Comparison of ENCODE assay signal across 14 cellular contexts in genomic region chr1:110605446-110605845, GRCh38. TPM values are rescaled to one million over a fixed set of nuclear protein-coding genes. Genes with fewer than 3 reads are reported as not detected.
DNase-seq lines count a peak whose midpoint lies in the region; ATAC-seq, FAIRE-seq and TF ChIP-seq lines count a peak whose summit lies in the region.
"Had no signal": no experiment of that assay in that cellular context is flagged by ENCODE, and none has a peak within 500 bp of the region (broad histone marks: within the 10 kb centered on the region; RNA-seq: fewer than 3 reads in every experiment).

No MANE protein-coding gene starts in this region.

- H3K4me3 ChIP-seq in astrocyte (ENCODE audit: insufficient read depth, low read depth, low read length), result no peak overlapping the region

- FAIRE-seq in astrocyte (lab: Jason Lieb, UNC) (no peak), frontal cortex (lab: Jason Lieb, UNC) (no peak)
- FAIRE-seq: keratinocyte had no signal

- no peaks in the 10 kb centered on the region for H3K9me3 ChIP-seq in astrocyte (ENCODE audit: insufficient read depth, low read depth, low read length)

- H3K79me2 ChIP-seq in astrocyte (ENCODE audit: insufficient read depth, low read length), result no peaks in the 10 kb centered on the region

- H3K36me3 ChIP-seq in astrocyte (ENCODE audit: insufficient read depth, low read length), result no peaks in the 10 kb centered on the region

- peaks cover 2% of the 10 kb centered on the region for H3K36me3 Mint-ChIP-seq in activated T-cell treated with anti-CD3 and anti-CD28 coated beads, Interleukin-2, amount 50 U/mL, for 4 hours (ENCODE audit: insufficient read depth)
- H3K36me3 Mint-ChIP-seq in activated T-cell treated with anti-CD3 and anti-CD28 coated beads, Interleukin-2, amount 50 U/mL, for 24 hours (ENCODE audit: low read depth), result no peaks in the 10 kb centered on the region
- H3K36me3 Mint-ChIP-seq in astrocyte (ENCODE audit: low read depth, unreplicated experiment), result no peaks in the 10 kb centered on the region
- no peaks in the 10 kb centered on the region for H3K36me3 Mint-ChIP-seq in memory B cell

- H3K27ac ChIP-seq in astrocyte (ENCODE audit: low read depth, low read length) (no peak overlapping the region), substantia nigra (ENCODE audit: low read depth, low read length, poor library complexity, severe bottlenecking) (peak overlapping the region; percentile 84)

- no peak for TF ChIP-seq CTCF in astrocyte (IDR thresholded peaks at IDR 0.05; ENCODE audit: insufficient read depth, low read depth, low read length)

- H4K20me1 ChIP-seq in astrocyte (ENCODE audit: insufficient read depth, low read length), result no peaks in the 10 kb centered on the region

- H3K4me1 Mint-ChIP-seq in activated T-cell treated with anti-CD3 and anti-CD28 coated beads, Interleukin-2, amount 50 U/mL, for 4 hours (ENCODE audit: low read depth), result peaks cover 17% of the 10 kb centered on the region
- H3K4me1 Mint-ChIP-seq in activated T-cell treated with anti-CD3 and anti-CD28 coated beads, Interleukin-2, amount 50 U/mL, for 24 hours (ENCODE audit: low read depth), result peaks cover 17% of the 10 kb centered on the region
- H3K4me1 Mint-ChIP-seq in astrocyte (ENCODE audit: low read depth, unreplicated experiment), result peaks cover 9% of the 10 kb centered on the region
- peaks cover 10% of the 10 kb centered on the region for H3K4me1 Mint-ChIP-seq in memory B cell

- no peaks in the 10 kb centered on the region for H3K9me3 Mint-ChIP-seq in activated T-cell treated with anti-CD3 and anti-CD28 coated beads, Interleukin-2, amount 50 U/mL, for 4 hours
- H3K9me3 Mint-ChIP-seq in activated T-cell treated with anti-CD3 and anti-CD28 coated beads, Interleukin-2, amount 50 U/mL, for 24 hours, result no peaks in the 10 kb centered on the region
- H3K9me3 Mint-ChIP-seq in astrocyte (ENCODE audit: unreplicated experiment) (peaks cover 1% of the 10 kb centered on the region), memory B cell (no peaks in the 10 kb centered on the region)

- peaks cover 8% of the 10 kb centered on the region for H3K4me1 ChIP-seq in astrocyte (ENCODE audit: insufficient read depth, low read length)

- ATAC-seq in activated T-cell treated with anti-CD3 and anti-CD28 coated beads, Interleukin-2, amount 50 U/mL, for 4 hours, result no peak
- ATAC-seq in memory B cell (ENCODE audit: low read depth) (no peak), GM18858 (IDR thresholded peaks at IDR 0.05; ENCODE audit: unreplicated experiment) (no peak)
- ATAC-seq: HCT116 had no signal

- H3K27me3 Mint-ChIP-seq in activated T-cell treated with anti-CD3 and anti-CD28 coated beads, Interleukin-2, amount 50 U/mL, for 4 hours (ENCODE audit: low read depth), result peaks cover 65% of the 10 kb centered on the region
- H3K27me3 Mint-ChIP-seq in activated T-cell treated with anti-CD3 and anti-CD28 coated beads, Interleukin-2, amount 50 U/mL, for 24 hours, result peaks cover 66% of the 10 kb centered on the region
- H3K27me3 Mint-ChIP-seq in astrocyte (ENCODE audit: low read depth, unreplicated experiment) (peaks cover 64% of the 10 kb centered on the region), memory B cell (peaks cover 37% of the 10 kb centered on the region)

- peak overlapping the region; percentile 40 for H3K4me3 Mint-ChIP-seq in activated T-cell treated with anti-CD3 and anti-CD28 coated beads, Interleukin-2, amount 50 U/mL, for 4 hours
- no peak overlapping the region for H3K4me3 Mint-ChIP-seq in activated T-cell treated with anti-CD3 and anti-CD28 coated beads, Interleukin-2, amount 50 U/mL, for 24 hours
- H3K4me3 Mint-ChIP-seq in astrocyte (ENCODE audit: unreplicated experiment) (peak overlapping the region; percentile 3), memory B cell (peak overlapping the region; percentile 56)

- no peak for DNase-seq in activated T-cell treated with anti-CD3 and anti-CD28 coated beads, Interleukin-2, amount 50 U/mL, for 4 hours
- no peak for DNase-seq in activated T-cell treated with anti-CD3 and anti-CD28 coated beads, Interleukin-2, amount 50 U/mL, for 24 hours
- DNase-seq in astrocyte (ENCODE audit: low read depth) (no peak), memory B cell (ENCODE audit: low spot score in 2 of 2) (no peak), substantia nigra (lab: John Stamatoyannopoulos, UW) (peak in 2 of 49 donors; percentile 39 to 59), HT-29 (ENCODE audit: low spot score) (no peak), frontal cortex (ENCODE audit: low spot score in 2 of 2) (no peak)
- DNase-seq: 8988T, Calu3 had no signal

- no peak overlapping the region for H3K9ac ChIP-seq in astrocyte (ENCODE audit: low read length)

- no peak overlapping the region for H2AFZ ChIP-seq in astrocyte (ENCODE audit: low read depth, low read length)

- no peak overlapping the region for H3K27ac Mint-ChIP-seq in activated T-cell treated with anti-CD3 and anti-CD28 coated beads, Interleukin-2, amount 50 U/mL, for 24 hours
- H3K27ac Mint-ChIP-seq in astrocyte (ENCODE audit: unreplicated experiment) (no peak overlapping the region), memory B cell (no peak overlapping the region)

- H3K4me2 ChIP-seq in astrocyte (ENCODE audit: low read length), result peak overlapping the region; percentile 86

- peaks cover 50% of the 10 kb centered on the region for H3K27me3 ChIP-seq in astrocyte (ENCODE audit: insufficient read depth, low read length)

RNA-seq across cellular contexts. Expression of gene KCNA2, which starts 0.7 kb away (rescaled TPM):
- under 1 TPM; 0.19 to 0.25 (median 0.24) TPM for total RNA-seq in activated T-cell treated with anti-CD3 and anti-CD28 coated beads, Interleukin-2, amount 50 U/mL, for 4 hours
- total RNA-seq in astrocyte, result 0.57 and 1.0 TPM in 2 replicates
- total RNA-seq in HT-29 (2014; rRNA removed; shearing (Covaris generic)), result not detected in 2 replicates
- 3.7 TPM for total RNA-seq in frontal cortex
- total RNA-seq: Calu3, dermis microvascular lymphatic vessel endothelial cell, M059J had no signal
